In genomic region chr20:32787168-32787567, GRCh38 we compare ENCODE assay signal across 2 cellular contexts.
TF ChIP-seq lines count a peak whose summit lies in the region.

No MANE protein-coding gene starts in this region.

TF ChIP-seq in HepG2, 621 proteins besides CTCF, POLR2A, EP300 and RAD21:
- TF ChIP-seq HBP1 (CRISPR knock-in tag; IDR thresholded peaks at IDR 0.05; ENCODE audit: low read depth), result no peak
- TF ChIP-seq FOXA3 (CRISPR knock-in tag; IDR thresholded peaks at IDR 0.05), result no peak
- TF ChIP-seq NR0B2 (CRISPR knock-in tag; IDR thresholded peaks at IDR 0.05), result no peak
- TF ChIP-seq ZFY (CRISPR knock-in tag; IDR thresholded peaks at IDR 0.05), result no peak
- TF ChIP-seq TSC22D2 (CRISPR knock-in tag; IDR thresholded peaks at IDR 0.05; ENCODE audit: borderline replicate concordance), result no peak
- no peak for TF ChIP-seq FOXJ3 (CRISPR knock-in tag; IDR thresholded peaks at IDR 0.05; ENCODE audit: borderline replicate concordance)
- TF ChIP-seq, protein P1, sequence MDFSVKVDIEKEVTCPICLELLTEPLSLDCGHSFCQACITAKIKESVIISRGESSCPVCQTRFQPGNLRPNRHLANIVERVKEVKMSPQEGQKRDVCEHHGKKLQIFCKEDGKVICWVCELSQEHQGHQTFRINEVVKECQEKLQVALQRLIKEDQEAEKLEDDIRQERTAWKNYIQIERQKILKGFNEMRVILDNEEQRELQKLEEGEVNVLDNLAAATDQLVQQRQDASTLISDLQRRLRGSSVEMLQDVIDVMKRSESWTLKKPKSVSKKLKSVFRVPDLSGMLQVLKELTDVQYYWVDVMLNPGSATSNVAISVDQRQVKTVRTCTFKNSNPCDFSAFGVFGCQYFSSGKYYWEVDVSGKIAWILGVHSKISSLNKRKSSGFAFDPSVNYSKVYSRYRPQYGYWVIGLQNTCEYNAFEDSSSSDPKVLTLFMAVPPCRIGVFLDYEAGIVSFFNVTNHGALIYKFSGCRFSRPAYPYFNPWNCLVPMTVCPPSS (IDR thresholded peaks at IDR 0.05), result no peak
- no peak for TF ChIP-seq ZNF780A (CRISPR knock-in tag; IDR thresholded peaks at IDR 0.05)
- no peak for TF ChIP-seq ZSCAN31 (CRISPR knock-in tag; IDR thresholded peaks at IDR 0.05; ENCODE audit: low read depth)
- TF ChIP-seq ZNF646 (CRISPR knock-in tag; IDR thresholded peaks at IDR 0.05), result no peak

TF ChIP-seq in H1, 55 proteins besides CTCF, POLR2A, EP300 and RAD21:
- TF ChIP-seq HDAC6 (IDR thresholded peaks at IDR 0.05; ENCODE audit: low read depth, low read length), result no peak
- TF ChIP-seq TEAD4 (IDR thresholded peaks at IDR 0.05; ENCODE audit: low read depth, low read length), result no peak
- no peak for TF ChIP-seq CBX5 (IDR thresholded peaks at IDR 0.05; ENCODE audit: low read depth, low read length)
- TF ChIP-seq TAF7 (optimal IDR thresholded peaks at IDR 0.05; ENCODE audit: borderline replicate concordance, low read depth, low read length), result no peak
- TF ChIP-seq, protein P2, sequence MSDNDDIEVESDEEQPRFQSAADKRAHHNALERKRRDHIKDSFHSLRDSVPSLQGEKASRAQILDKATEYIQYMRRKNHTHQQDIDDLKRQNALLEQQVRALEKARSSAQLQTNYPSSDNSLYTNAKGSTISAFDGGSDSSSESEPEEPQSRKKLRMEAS (IDR thresholded peaks at IDR 0.05), result no peak
- TF ChIP-seq SRF (IDR thresholded peaks at IDR 0.05; ENCODE audit: low read depth, low read length), result no peak
- no peak for TF ChIP-seq SP1 (IDR thresholded peaks at IDR 0.05; ENCODE audit: low read depth, low read length)
- no peak for TF ChIP-seq GTF2F1 (IDR thresholded peaks at IDR 0.05; ENCODE audit: borderline replicate concordance, low read depth, low read length)
- no peak for TF ChIP-seq NRF1 (IDR thresholded peaks at IDR 0.05; ENCODE audit: low read depth, low read length)
- no peak for TF ChIP-seq E2F6 (IDR thresholded peaks at IDR 0.05)
- no peak for TF ChIP-seq KDM4A (IDR thresholded peaks at IDR 0.05; ENCODE audit: low read depth, low read length, severe bottlenecking)
- TF ChIP-seq SUZ12 (IDR thresholded peaks at IDR 0.05; ENCODE audit: low read length), result no peak
- TF ChIP-seq BRCA1 (IDR thresholded peaks at IDR 0.05; ENCODE audit: low read depth, low read length), result no peak
- TF ChIP-seq ATF3 (IDR thresholded peaks at IDR 0.05; ENCODE audit: insufficient read depth, low read depth, low read length), result no peak
- TF ChIP-seq ATF2 (IDR thresholded peaks at IDR 0.05; ENCODE audit: low read length), result no peak
- TF ChIP-seq RNF2 (IDR thresholded peaks at IDR 0.05; ENCODE audit: borderline replicate concordance, low read depth, low read length, missing control alignments, poor library complexity, severe bottlenecking), result no peak
- no peak for TF ChIP-seq TAF1 (IDR thresholded peaks at IDR 0.05; ENCODE audit: low read depth, low read length)
